ENCODE assay signal across 1 cellular context in the genomic region with DNA sequence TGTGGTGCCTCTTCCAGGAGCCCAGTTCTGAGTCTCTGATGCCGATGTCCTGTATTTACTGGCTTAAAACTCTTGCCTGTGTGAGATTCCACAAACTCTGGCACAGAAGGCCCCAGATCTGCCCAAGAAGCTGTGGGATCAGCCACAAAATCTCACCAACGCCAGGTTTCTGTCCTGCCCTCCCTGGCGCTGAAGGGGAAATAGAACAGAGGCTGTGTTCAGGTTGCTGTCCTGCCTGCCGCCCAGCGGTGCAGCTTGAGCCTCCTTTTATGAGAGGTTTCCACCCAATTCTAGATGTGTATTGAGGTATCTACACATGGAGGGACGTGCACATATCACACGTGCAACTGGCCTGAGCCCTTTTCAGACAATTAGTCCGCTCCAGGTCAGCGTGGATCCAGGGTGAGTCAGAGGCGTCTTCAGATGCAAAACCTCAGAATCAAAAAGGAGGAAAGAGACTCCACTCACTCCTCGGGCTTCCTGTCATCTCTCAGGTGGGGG.
A peak's percentile ranks its signal among the peaks of the same experiment; 100 is the strongest.
TF ChIP-seq lines count a peak whose summit lies in the region.

No MANE protein-coding gene starts in this region.

TF ChIP-seq in HepG2, 621 proteins besides CTCF, POLR2A, EP300 and RAD21:
- TF ChIP-seq JUND (CRISPR knock-in tag; IDR thresholded peaks at IDR 0.05) (no peak), NFKB2 (CRISPR knock-in tag; IDR thresholded peaks at IDR 0.05; ENCODE audit: borderline replicate concordance) (0 out of 2 replicates have a peak, but pooled peaks have one; percentile 8), AKAP8 (CRISPR knock-in tag; IDR thresholded peaks at IDR 0.05) (peak; percentile 15; the same call in 1 of the 2 replicates)
